8 cellular contexts compared by ENCODE assay signal in the genomic region with DNA sequence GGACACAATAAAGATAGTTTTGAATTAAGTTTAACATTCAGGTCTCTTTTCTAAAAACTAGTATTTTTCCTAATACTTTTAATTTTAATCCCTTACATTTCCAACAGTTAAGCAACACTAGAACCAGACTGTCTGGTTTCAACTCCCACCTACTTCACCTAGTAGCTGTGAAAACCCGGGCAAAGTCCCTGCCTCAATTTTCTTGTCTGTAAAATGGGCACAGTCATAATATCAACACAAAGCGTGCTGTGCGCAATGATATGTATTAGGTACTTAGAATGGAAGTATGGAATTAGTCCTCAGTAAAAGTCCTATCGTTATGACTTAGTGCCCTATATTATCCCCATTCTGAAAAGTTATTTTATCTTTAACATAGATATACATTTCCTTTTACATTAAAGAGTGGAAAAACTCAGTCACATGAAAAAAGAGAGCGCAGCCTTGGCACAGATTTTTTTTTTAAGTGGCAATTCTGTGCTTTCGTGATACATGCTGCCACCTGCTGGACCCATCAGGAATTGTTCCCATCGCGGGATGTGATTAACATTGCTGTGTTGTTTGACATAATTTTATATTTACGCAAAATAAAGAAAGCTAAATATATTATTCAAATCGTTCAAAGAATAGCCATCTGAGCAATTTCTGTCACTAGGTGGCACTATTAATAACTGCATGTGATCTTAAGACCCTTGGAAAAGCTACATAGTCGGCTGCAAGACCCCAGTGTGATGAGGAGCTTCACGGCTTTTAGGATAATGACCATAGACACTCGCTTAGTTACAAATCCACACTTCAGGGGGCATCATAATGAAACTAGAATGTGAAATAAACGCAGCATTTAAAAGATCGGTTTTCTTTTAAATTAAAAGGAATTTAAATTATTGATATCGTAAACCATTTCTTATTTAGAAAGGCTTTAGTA. TPM values are rescaled to one million over a fixed set of nuclear protein-coding genes. Genes with fewer than 3 reads are reported as not detected.
A peak's percentile ranks its signal among the peaks of the same experiment; 100 is the strongest.
DNase-seq lines count a peak whose midpoint lies in the region; ATAC-seq and TF ChIP-seq lines count a peak whose summit lies in the region.

No MANE protein-coding gene starts in this region.

- H3K9me3 ChIP-seq in WERI-Rb-1 (ENCODE audit: severe bottlenecking), result peaks cover 7% of the 10 kb centered on the region
- H3K9me3 ChIP-seq in left lung, result peaks cover 0 to 7% of the 10 kb centered on the region in 2 donors

- ATAC-seq in GM21723 (IDR thresholded peaks at IDR 0.05; ENCODE audit: unreplicated experiment) (peak; percentile 66), left lung (peak; percentile 77), HG03135 (IDR thresholded peaks at IDR 0.05; ENCODE audit: unreplicated experiment) (no peak)

- TF ChIP-seq CTCF in WERI-Rb-1 (IDR thresholded peaks at IDR 0.05; ENCODE audit: low read depth, low read length) (peak; percentile 74), cardiac fibroblast (IDR thresholded peaks at IDR 0.05; ENCODE audit: low read depth, low read length) (peak; percentile 74), left lung (IDR thresholded peaks at IDR 0.05) (peak; percentile 77 to 88)

- H3K27me3 ChIP-seq in WERI-Rb-1 (ENCODE audit: insufficient read depth, low read depth, severe bottlenecking) (peaks cover 7% of the 10 kb centered on the region), left lung (no peaks in the 10 kb centered on the region)

- H3K4me3 ChIP-seq in WERI-Rb-1 (ENCODE audit: low read depth, low read length) (no peak overlapping the region), cardiac fibroblast (replicated peaks in 1 of 2; ENCODE audit: low read depth in 2 of 2, low read length in 2 of 2) (no peak overlapping the region), left lung (no peak overlapping the region)

- H3K4me1 ChIP-seq in left lung, result no peaks in the 10 kb centered on the region

- DNase-seq in D341Med (ENCODE audit: low spot score) (peak; percentile 69), NCI-H146 treated with DMSO at 0.1 percent for 48 hours (lab: John Stamatoyannopoulos, UW; ENCODE audit: unreplicated experiment) (peak; percentile 10), WERI-Rb-1 (peak; percentile 75), cardiac fibroblast (ENCODE audit: low read depth in 2 of 2) (peak; percentile 63 to 67), left lung (peak in 1 of 2 donors; percentile 36)
- peak; percentile 29 to 43 for DNase-seq in stimulated activated CD4-positive, alpha-beta T cell treated with anti-CD3 and anti-CD28 coated beads, Interleukin-4, amount 100 ng/mL, for 4 hours

- H3K36me3 ChIP-seq in WERI-Rb-1 (no peaks in the 10 kb centered on the region), left lung (no peaks in the 10 kb centered on the region)

- intact Hi-C loops in left lung (cut with DNase I), result loop anchor here in 1 of 2 donors (10.0 kb wide), 1 partner anchor 951 kb away; no protein-coding TSS in a partner anchor

- H3K27ac ChIP-seq in WERI-Rb-1 (no peak overlapping the region), left lung (peak overlapping the region; percentile 13 to 69)

RNA-seq across cellular contexts. Expression of a gene that starts 59.9 kb away (rescaled TPM):
- 10 to 100 TPM; 12.1 to 12.4 TPM for total RNA-seq in left lung
